Comparison of ENCODE assay signal across 14 cellular contexts in the genomic region with DNA sequence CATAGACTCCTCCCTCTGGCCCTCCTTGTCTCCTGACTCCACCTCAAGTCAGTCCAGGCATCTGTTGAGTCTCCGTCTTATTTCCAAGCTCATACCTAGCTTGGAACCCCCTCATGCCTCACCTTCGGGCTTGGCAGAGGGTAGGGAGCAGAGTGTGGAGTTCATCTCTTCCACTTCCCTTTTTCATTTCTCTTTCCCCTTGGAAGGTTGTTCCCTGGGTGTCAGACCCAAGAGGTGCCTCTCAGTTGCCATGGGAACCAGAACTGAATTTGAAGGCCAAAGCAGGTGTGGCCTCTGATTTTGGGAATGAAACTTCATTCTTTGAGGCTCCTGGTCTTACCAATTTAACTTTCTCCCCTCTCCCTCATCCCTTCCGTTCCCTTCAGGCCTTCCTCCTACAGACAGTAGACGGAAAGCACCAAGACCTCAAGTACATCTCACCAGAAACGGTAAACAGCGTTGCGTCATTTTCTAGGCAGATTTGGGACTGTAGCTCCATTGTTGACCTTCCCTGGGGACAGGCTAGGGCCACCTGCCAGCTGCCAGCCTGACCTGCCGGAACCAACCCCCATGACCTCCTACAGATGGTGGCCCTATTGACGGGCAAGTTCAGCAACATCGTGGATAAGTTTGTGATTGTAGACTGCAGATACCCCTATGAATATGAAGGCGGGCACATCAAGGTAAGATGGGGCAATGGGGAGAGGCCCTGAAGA. TPM values are rescaled to one million over a fixed set of nuclear protein-coding genes. Genes with fewer than 3 reads are reported as not detected.
A peak's percentile ranks its signal among the peaks of the same experiment; 100 is the strongest.
DNase-seq lines count a peak whose midpoint lies in the region; ATAC-seq and TF ChIP-seq lines count a peak whose summit lies in the region.
"Had no signal": no experiment of that assay in that cellular context is flagged by ENCODE, and none has a peak within 500 bp of the region (broad histone marks: within the 10 kb centered on the region; RNA-seq: fewer than 3 reads in every experiment).

No MANE protein-coding gene starts in this region.

- POLR2A ChIA-PET in Panc1 (lab: Charles Lee), result no interaction called here

- H3K9me3 ChIP-seq in Panc1 (ENCODE audit: control insufficient read depth, insufficient read depth, low read depth, low read length) (no peaks in the 10 kb centered on the region), gastroesophageal sphincter (peaks cover 0 to 5% (median 0%) of the 10 kb centered on the region in 3 donors)

- ATAC-seq in Panc1 (no peak), foreskin keratinocyte (no peak), gastroesophageal sphincter (no peak)
- ATAC-seq in stimulated activated effector memory CD8-positive, alpha-beta T cell treated with anti-CD3 and anti-CD28 coated beads, Interleukin-12 subunit alpha, Interleukin-12 subunit beta, amount 100 ng/mL, for 72 hours, result no peak

- H3K36me3 Mint-ChIP-seq in stimulated activated effector memory CD8-positive, alpha-beta T cell treated with anti-CD3 and anti-CD28 coated beads, Interleukin-12 subunit alpha, Interleukin-12 subunit beta, amount 100 ng/mL, for 72 hours, result peaks cover 93% of the 10 kb centered on the region

- TF ChIP-seq CTCF in Panc1 (IDR thresholded peaks at IDR 0.05) (no peak), dorsolateral prefrontal cortex (IDR thresholded peaks at IDR 0.05 in 54 of 56, conservative IDR thresholded peaks at IDR 0.05 in 2 of 56; ENCODE audit: low read depth in 1 of 56, partially characterized antibody in 56 of 56) (no peak), foreskin keratinocyte (conservative IDR thresholded peaks at IDR 0.05) (no peak), GM20000 (IDR thresholded peaks at IDR 0.05; ENCODE audit: extremely low read depth, missing control alignments) (no peak), gastroesophageal sphincter (IDR thresholded peaks at IDR 0.05) (no peak)

- no TSS peak for BruUV-seq in Panc1 (replicated peaks; lab: Mats Ljungman, UMichigan)

- intact Hi-C loops in Panc1 (cut with micrococcal nuclease; ENCODE audit: unreplicated experiment), result no loop called here
- intact Hi-C loops in dorsolateral prefrontal cortex (cut with DNase I), result no loop called here

- CTCF ChIA-PET in Panc1 (lab: Charles Lee), result no interaction called here

- H3K4me1 ChIP-seq in Panc1 (ENCODE audit: control insufficient read depth, insufficient read depth, low read length) (peaks cover 42% of the 10 kb centered on the region), foreskin keratinocyte (peaks cover 17% of the 10 kb centered on the region), gastroesophageal sphincter (peaks cover 4 to 81% (median 32%) of the 10 kb centered on the region in 3 donors)

- H3K4me1 Mint-ChIP-seq in stimulated activated effector memory CD8-positive, alpha-beta T cell treated with anti-CD3 and anti-CD28 coated beads, Interleukin-12 subunit alpha, Interleukin-12 subunit beta, amount 100 ng/mL, for 72 hours, result peaks cover 90% of the 10 kb centered on the region

- H3K9me3 Mint-ChIP-seq in stimulated activated effector memory CD8-positive, alpha-beta T cell treated with anti-CD3 and anti-CD28 coated beads, Interleukin-12 subunit alpha, Interleukin-12 subunit beta, amount 100 ng/mL, for 72 hours, result no peaks in the 10 kb centered on the region
- H3K9me3 Mint-ChIP-seq: endodermal cell had no signal

- H3K27me3 ChIP-seq in Panc1 (ENCODE audit: control insufficient read depth, insufficient read depth, low read length) (no peaks in the 10 kb centered on the region), dorsolateral prefrontal cortex (no peaks in the 10 kb centered on the region), foreskin keratinocyte (no peaks in the 10 kb centered on the region), gastroesophageal sphincter (no peaks in the 10 kb centered on the region)

- peak; percentile 34 for DNase-seq in NCI-H2029 (lab: John Stamatoyannopoulos, UW)
- DNase-seq in NCI-H2029 treated with DMSO at 0.1 percent for 48 hours (lab: John Stamatoyannopoulos, UW), result no peak
- DNase-seq in Panc1 (ENCODE audit: low read depth, low spot score), result no peak
- DNase-seq in dorsolateral prefrontal cortex, result no peak
- no peak for DNase-seq in stimulated activated effector memory CD8-positive, alpha-beta T cell treated with anti-CD3 and anti-CD28 coated beads, Interleukin-12 subunit alpha, Interleukin-12 subunit beta, amount 100 ng/mL, for 72 hours (ENCODE audit: low spot score in 2 of 2)
- no peak for DNase-seq in foreskin keratinocyte
- no peak for DNase-seq in GM20000 (ENCODE audit: low spot score)
- DNase-seq: endodermal cell; Karpas-422; NK-92 treated with Interleukin-12 subunit alpha and Interleukin-12 subunit beta, amount 100 ng/mL, for 24 hours; stimulated activated CD4-positive, alpha-beta T cell treated with anti-CD3 and anti-CD28 coated beads, Interleukin-4, amount 100 ng/mL, for 1 hour had no signal

- H3K4me3 Mint-ChIP-seq in stimulated activated effector memory CD8-positive, alpha-beta T cell treated with anti-CD3 and anti-CD28 coated beads, Interleukin-12 subunit alpha, Interleukin-12 subunit beta, amount 100 ng/mL, for 72 hours, result no peak overlapping the region
- H3K4me3 Mint-ChIP-seq: endodermal cell had no signal

- H3K27ac ChIP-seq in Panc1 (ENCODE audit: low read length) (peak overlapping the region; percentile 37), dorsolateral prefrontal cortex (peak overlapping the region in 49 of 59 donors; percentile 3 to 99 (median 61)), foreskin keratinocyte (no peak overlapping the region), gastroesophageal sphincter (peak overlapping the region in 2 of 4 donors; percentile 96 to 99)
- H3K27ac ChIP-seq: SK-N-MC had no signal

- peaks cover 2% of the 10 kb centered on the region for H3K36me3 ChIP-seq in Panc1 (ENCODE audit: control insufficient read depth, insufficient read depth, low read length)
- H3K36me3 ChIP-seq in gastroesophageal sphincter, result peaks cover 0 to 81% of the 10 kb centered on the region in 2 donors

- no peak for TF ChIP-seq POLR2A in gastroesophageal sphincter (IDR thresholded peaks at IDR 0.05)

- 84 to 89% methylated on average over 4 to 6 of the region's 11 CpGs for WGBS in gastroesophageal sphincter (ENCODE audit: low coverage in 1 of 2), 2 donors

- in situ Hi-C loops in Panc1 (cut with HindIII; ENCODE audit: low pct_unique_long_range_greater_than_20kb, low sequenced_read_pairs), result no loop called here

- peak overlapping the region; percentile 98 for H3K27ac Mint-ChIP-seq in stimulated activated effector memory CD8-positive, alpha-beta T cell treated with anti-CD3 and anti-CD28 coated beads, Interleukin-12 subunit alpha, Interleukin-12 subunit beta, amount 100 ng/mL, for 72 hours
- H3K27ac Mint-ChIP-seq: endodermal cell had no signal

- TF ChIP-seq EP300 in gastroesophageal sphincter (IDR thresholded peaks at IDR 0.05), result no peak

- H3K4me3 ChIP-seq in Panc1 (ENCODE audit: low read depth in 2 of 2, low read length in 2 of 2), result no peak overlapping the region
- no peak overlapping the region for H3K4me3 ChIP-seq in dorsolateral prefrontal cortex
- H3K4me3 ChIP-seq in gastroesophageal sphincter, result no peak overlapping the region
- H3K4me3 ChIP-seq: lung, SK-N-MC had no signal

RNA-seq across cellular contexts. Expression of gene CDC25B, which starts 6.6 kb away (rescaled TPM):
- total RNA-seq in Panc1 (2021; ENCODE audit: unreplicated experiment), result 170 TPM
- 140 TPM for polyA plus RNA-seq in Panc1 (2012; ENCODE audit: insufficient read length)
- total RNA-seq in dorsolateral prefrontal cortex, result 10 to 100 TPM; 30.5 to 72.6 (median 46.2) TPM
- 58.4 and 69.9 TPM in 2 replicates for total RNA-seq in foreskin keratinocyte
- polyA plus RNA-seq in foreskin keratinocyte, result 47.5 and 64.1 TPM in 2 replicates
- 10 to 100 TPM; 14.5 to 39.7 (median 38.4) TPM for total RNA-seq in gastroesophageal sphincter

RNA-seq across cellular contexts. Expression of gene CENPB, which starts 16.1 kb away (rescaled TPM):
- total RNA-seq in Panc1 (2021; ENCODE audit: unreplicated experiment) (154 TPM), dorsolateral prefrontal cortex (100 to 1,000 TPM in 20 of 120 experiments, 10 to 100 TPM in 100; 53.5 to 178 (median 74.0) TPM), foreskin keratinocyte (79.5 and 79.9 TPM in 2 replicates), gastroesophageal sphincter (100 to 1,000 TPM; 134 to 200 (median 139) TPM)
- polyA plus RNA-seq in Panc1 (2012; ENCODE audit: insufficient read length), result 149 TPM
- 67.2 and 68.9 TPM in 2 replicates for polyA plus RNA-seq in foreskin keratinocyte

RNA-seq across cellular contexts. Expression of gene AP5S1, which starts 17.7 kb away (rescaled TPM):
- total RNA-seq in Panc1 (2021; ENCODE audit: unreplicated experiment) (23.1 TPM), dorsolateral prefrontal cortex (10 to 100 TPM in 119 of 120 experiments, 1 to 10 TPM in 1; 9.8 to 22.0 (median 15.9) TPM), foreskin keratinocyte (11.9 and 12.5 TPM in 2 replicates), gastroesophageal sphincter (10 to 100 TPM; 10.4 to 12.1 (median 11.0) TPM)
- polyA plus RNA-seq in Panc1 (2012; ENCODE audit: insufficient read length), result 28.9 TPM
- 10.2 and 10.8 TPM in 2 replicates for polyA plus RNA-seq in foreskin keratinocyte

RNA-seq across cellular contexts. Expression of gene SPEF1, which starts 21.4 kb away (rescaled TPM):
- total RNA-seq in Panc1 (2021; ENCODE audit: unreplicated experiment), result 0.41 TPM
- polyA plus RNA-seq in Panc1 (2012; ENCODE audit: insufficient read length), result 0.28 TPM
- 10 to 100 TPM in 3 of 120 experiments, 1 to 10 TPM in 117; 2.0 to 11.0 (median 5.3) TPM for total RNA-seq in dorsolateral prefrontal cortex
- total RNA-seq in foreskin keratinocyte, result 0.14 and 0.17 TPM in 2 replicates
- 0.14 and 0.16 TPM in 2 replicates for polyA plus RNA-seq in foreskin keratinocyte
- not detected for total RNA-seq in gastroesophageal sphincter

RNA-seq across cellular contexts. Expression of gene ADISSP, which starts 35.1 kb away (rescaled TPM):
- total RNA-seq in Panc1 (2021; ENCODE audit: unreplicated experiment), result 100 TPM
- polyA plus RNA-seq in Panc1 (2012; ENCODE audit: insufficient read length), result 137 TPM
- total RNA-seq in dorsolateral prefrontal cortex, result 10 to 100 TPM; 19.0 to 45.5 (median 31.1) TPM
- 77.4 and 81.3 TPM in 2 replicates for total RNA-seq in foreskin keratinocyte
- polyA plus RNA-seq in foreskin keratinocyte, result 93.0 and 100 TPM in 2 replicates
- 10 to 100 TPM; 36.1 to 74.7 (median 59.3) TPM for total RNA-seq in gastroesophageal sphincter
